ENCODE assay signal across 8 cellular contexts in genomic region chr19:55160128-55160985, GRCh38. TPM values are rescaled to one million over a fixed set of nuclear protein-coding genes. Genes with fewer than 3 reads are reported as not detected.
DNase-seq lines count a peak whose midpoint lies in the region; ATAC-seq and TF ChIP-seq lines count a peak whose summit lies in the region.

No MANE protein-coding gene starts in this region.

- no peaks in the 10 kb centered on the region for H3K9me3 Mint-ChIP-seq in activated CD8-positive, alpha-beta T cell treated with anti-CD3 and anti-CD28 coated beads for 36 hours

- intact Hi-C loops in activated CD8-positive, alpha-beta T cell treated with anti-CD3 and anti-CD28 coated beads for 36 hours (cut with micrococcal nuclease): no loop called here
- intact Hi-C loops in dorsolateral prefrontal cortex (cut with DNase I): no loop called here

- no peak overlapping the region for H3K27ac Mint-ChIP-seq in activated CD8-positive, alpha-beta T cell treated with anti-CD3 and anti-CD28 coated beads for 36 hours

- peaks cover 0 to 89% (median 56%) of the 10 kb centered on the region in 45 donors for H3K27me3 ChIP-seq in dorsolateral prefrontal cortex

- peaks cover 46% of the 10 kb centered on the region for H3K27me3 Mint-ChIP-seq in activated CD8-positive, alpha-beta T cell treated with anti-CD3 and anti-CD28 coated beads for 36 hours

- POLR2A ChIA-PET in activated CD8-positive, alpha-beta T cell treated with anti-CD3 and anti-CD28 coated beads for 36 hours (lab: Charles Lee): interaction anchor here (0.8 to 1.2 kb wide), 4 partner anchors 9 to 247 kb away, joined by 3 read pairs; partner anchors contain the start of genes TMEM238 and UBE2S

- CTCF ChIA-PET in activated CD8-positive, alpha-beta T cell treated with anti-CD3 and anti-CD28 coated beads for 36 hours (lab: Charles Lee): interaction anchor here (0.6 to 2.8 kb wide), 28 partner anchors 9 to 308 kb away, joined by 3 to 19 read pairs (median 4); partner anchors contain the start of genes ISOC2, KMT5C, PPP6R1 and RDH13

- TF ChIP-seq CTCF in GM12864 (IDR thresholded peaks at IDR 0.05; ENCODE audit: low read depth, low read length, missing control alignments): peak; percentile 89
- peak; percentile 94 for TF ChIP-seq CTCF in activated CD8-positive, alpha-beta T cell treated with anti-CD3 and anti-CD28 coated beads for 36 hours (IDR thresholded peaks at IDR 0.05)
- TF ChIP-seq CTCF in dorsolateral prefrontal cortex (IDR thresholded peaks at IDR 0.05 in 54 of 56, conservative IDR thresholded peaks at IDR 0.05 in 2 of 56; ENCODE audit: low read depth in 1 of 56, partially characterized antibody in 56 of 56): peak in 55 of 56 donors; percentile 34 to 79 (median 69)

- no peak overlapping the region for H3K4me3 Mint-ChIP-seq in activated CD8-positive, alpha-beta T cell treated with anti-CD3 and anti-CD28 coated beads for 36 hours

- H3K4me1 Mint-ChIP-seq in activated CD8-positive, alpha-beta T cell treated with anti-CD3 and anti-CD28 coated beads for 36 hours (ENCODE audit: low read depth): peaks cover 8% of the 10 kb centered on the region

- no peak overlapping the region for H3K27ac ChIP-seq in dorsolateral prefrontal cortex

- H3K36me3 Mint-ChIP-seq in activated CD8-positive, alpha-beta T cell treated with anti-CD3 and anti-CD28 coated beads for 36 hours (ENCODE audit: low read depth): no peaks in the 10 kb centered on the region

- ATAC-seq in activated CD8-positive, alpha-beta T cell treated with anti-CD3 and anti-CD28 coated beads for 36 hours: peak; percentile 98
- ATAC-seq in HG03442 (IDR thresholded peaks at IDR 0.05; ENCODE audit: unreplicated experiment): no peak

- DNase-seq in GM12864 (ENCODE audit: low read depth) (peak; percentile 54), HUDEP-2 (lab: John Stamatoyannopoulos, UW; ENCODE audit: unreplicated experiment in 76 of 76) (peak in 75 of 76 experiments; percentile 61 to 99 (median 95)), NOMO-1 treated with DMSO at 0.1 percent for 48 hours (lab: John Stamatoyannopoulos, UW; ENCODE audit: unreplicated experiment) (peak; percentile 90), dorsolateral prefrontal cortex (peak in 7 of 10 donors; percentile 28 to 73 (median 54)), medulla oblongata (ENCODE audit: extremely low spot score) (peak; percentile 61)
- DNase-seq in activated CD8-positive, alpha-beta T cell treated with anti-CD3 and anti-CD28 coated beads for 36 hours: peak; percentile 96
- peak; percentile 84 to 85 for DNase-seq in stimulated activated CD8-positive, alpha-beta memory T cell treated with anti-CD3 and anti-CD28 coated beads, Interleukin-15, amount 100 ng/mL, for 48 hours (ENCODE audit: low read depth in 2 of 2)

- no peak overlapping the region for H3K4me3 ChIP-seq in GM12864 (ENCODE audit: low read depth, low read length)
- H3K4me3 ChIP-seq in dorsolateral prefrontal cortex: no peak overlapping the region

RNA-seq across cellular contexts. Expression of gene TNNI3, which starts 2.8 kb away (rescaled TPM):
- not detected for total RNA-seq in activated CD8-positive, alpha-beta T cell treated with anti-CD3 and anti-CD28 coated beads for 36 hours
- total RNA-seq in dorsolateral prefrontal cortex: 1 to 10 TPM in 7 of 120 experiments, under 1 TPM in 5, not detected in 108; 0.73 to 2.4 (median 1.2) TPM

RNA-seq across cellular contexts. Expression of gene DNAAF3, which starts 6.1 kb away (rescaled TPM):
- total RNA-seq in activated CD8-positive, alpha-beta T cell treated with anti-CD3 and anti-CD28 coated beads for 36 hours: not detected
- total RNA-seq in dorsolateral prefrontal cortex: 1 to 10 TPM in 38 of 120 experiments, under 1 TPM in 36, not detected in 46; 0.28 to 3.9 (median 1.0) TPM

RNA-seq across cellular contexts. Expression of gene TNNT1, which starts 11.4 kb away (rescaled TPM):
- total RNA-seq in activated CD8-positive, alpha-beta T cell treated with anti-CD3 and anti-CD28 coated beads for 36 hours: not detected
- total RNA-seq in dorsolateral prefrontal cortex: 10 to 100 TPM in 68 of 120 experiments, 1 to 10 TPM in 52; 1.3 to 45.0 (median 10.7) TPM

RNA-seq across cellular contexts. Expression of gene SYT5, which starts 19.7 kb away (rescaled TPM):
- total RNA-seq in activated CD8-positive, alpha-beta T cell treated with anti-CD3 and anti-CD28 coated beads for 36 hours: not detected
- 100 to 1,000 TPM in 93 of 120 experiments, 10 to 100 TPM in 27; 42.8 to 232 (median 125) TPM for total RNA-seq in dorsolateral prefrontal cortex

RNA-seq across cellular contexts. Expression of gene PPP1R12C, which starts 42.9 kb away (rescaled TPM):
- 10 to 100 TPM; 55.4 to 55.8 TPM for total RNA-seq in activated CD8-positive, alpha-beta T cell treated with anti-CD3 and anti-CD28 coated beads for 36 hours
- total RNA-seq in dorsolateral prefrontal cortex: 100 to 1,000 TPM; 105 to 212 (median 148) TPM
